In the genomic region with DNA sequence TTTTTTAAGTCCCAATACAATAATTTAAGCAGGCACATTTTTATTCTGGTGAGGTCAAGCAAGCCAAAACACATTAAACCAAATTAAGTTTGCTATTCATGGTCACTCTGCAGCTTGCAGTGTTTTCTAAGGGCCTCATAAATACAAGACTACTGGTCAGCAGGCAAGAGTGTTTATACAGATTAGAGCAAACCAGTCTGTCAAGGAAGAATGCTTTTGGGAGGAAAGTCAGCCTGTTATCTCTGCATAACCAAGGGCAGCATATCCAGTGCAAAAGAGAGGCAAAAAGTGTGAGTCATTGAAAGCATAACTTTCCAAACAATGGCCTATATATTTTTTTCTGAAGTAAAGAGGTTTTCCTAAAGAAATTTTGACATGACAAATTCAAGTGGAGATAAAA, we compare ENCODE assay signal across 11 cellular contexts. TPM values are rescaled to one million over a fixed set of nuclear protein-coding genes. Genes with fewer than 3 reads are reported as not detected.
DNase-seq lines count a peak whose midpoint lies in the region; ATAC-seq and TF ChIP-seq lines count a peak whose summit lies in the region.
"Had no signal": no experiment of that assay in that cellular context is flagged by ENCODE, and none has a peak within 500 bp of the region (broad histone marks: within the 10 kb centered on the region; RNA-seq: fewer than 3 reads in every experiment).

No MANE protein-coding gene starts in this region.

- H3K27me3 ChIP-seq in testis, result no peaks in the 10 kb centered on the region

- intact Hi-C loops in testis (cut with DNase I; ENCODE audit: low total_unique reads), result no loop called here

- no peak for TF ChIP-seq CTCF in HFFc6 (IDR thresholded peaks at IDR 0.05)
- no peak for TF ChIP-seq CTCF in astrocyte of the spinal cord (IDR thresholded peaks at IDR 0.05; ENCODE audit: low read depth, low read length)
- no peak for TF ChIP-seq CTCF in testis (IDR thresholded peaks at IDR 0.05)

- H3K9me3 Mint-ChIP-seq in HFFc6, result no peaks in the 10 kb centered on the region

- no peak overlapping the region for H3K4me3 Mint-ChIP-seq in HFFc6

- ATAC-seq in GM18498 (IDR thresholded peaks at IDR 0.05; ENCODE audit: unreplicated experiment), result no peak
- ATAC-seq: sciatic nerve had no signal

- H3K36me3 ChIP-seq in testis (ENCODE audit: low read depth, missing control alignments), result no peaks in the 10 kb centered on the region

- H3K27me3 Mint-ChIP-seq in HFFc6 (ENCODE audit: insufficient read depth), result no peaks in the 10 kb centered on the region

- peaks cover 83% of the 10 kb centered on the region for H3K4me1 Mint-ChIP-seq in HFFc6 (ENCODE audit: low read depth)

- peak overlapping the region; percentile 60 for H3K27ac Mint-ChIP-seq in HFFc6

- H3K27ac ChIP-seq in testis, result peak overlapping the region; percentile 33 to 47

- in situ Hi-C loops in astrocyte of the spinal cord (cut with HindIII; ENCODE audit: low sequenced_read_pairs), result no loop called here

- H3K4me3 ChIP-seq in astrocyte of the spinal cord (ENCODE audit: low read depth, low read length) (no peak overlapping the region), testis (no peak overlapping the region)

- no peaks in the 10 kb centered on the region for H3K9me3 ChIP-seq in testis

- TF ChIP-seq POLR2A in testis (IDR thresholded peaks at IDR 0.05), result no peak

- DNase-seq in HFFc6 (peak; percentile 78), astrocyte of the spinal cord (ENCODE audit: low read depth, low spot score) (peak; percentile 73), hepatic stellate cell (ENCODE audit: low spot score) (peak; percentile 14), testis (no peak), inferior parietal cortex (ENCODE audit: extremely low spot score) (no peak)
- DNase-seq in activated CD4-positive, alpha-beta T cell treated with anti-CD3 and anti-CD28 coated beads for 4 hours, result no peak
- DNase-seq: activated T-cell treated with anti-CD3 and anti-CD28 coated beads, Interleukin-2, amount 50 U/mL, for 1 hour; Kasumi-1; stimulated activated naive CD4-positive, alpha-beta T cell treated with Interleukin-2 at 50 U/mL for 16 hours had no signal

- H3K4me1 ChIP-seq in testis, result peaks cover 45% of the 10 kb centered on the region

- no peaks in the 10 kb centered on the region for H3K36me3 Mint-ChIP-seq in HFFc6 (ENCODE audit: low read depth)

RNA-seq across cellular contexts. Expression of gene CCDC34, which starts 29.7 kb away (rescaled TPM):
- total RNA-seq in HFFc6 (2021; fragmentation: NEBNext Ultra II Directional; extraction: Animal tissue kit (Norgen Biotek cat#: 25700)), result 10 to 100 TPM in 5 of 6 experiments, 1 to 10 TPM in 1; 7.9 to 18.7 (median 13.9) TPM
- total RNA-seq in testis, result 10 to 100 TPM; 24.2 to 40.9 TPM
- polyA plus RNA-seq in testis (ENCODE audit: insufficient read depth, low read depth, low replicate concordance), result 15.2 TPM

Comparison
In these comparisons a context has a peak if more than half of its experiments do, and no peak if none do; other contexts are left out.
1. DNase-seq: peak in HFFc6 (single experiment), astrocyte of the spinal cord (single experiment) and hepatic stellate cell (single experiment); none in testis (single experiment), activated CD4-positive, alpha-beta T cell treated with anti-CD3 and anti-CD28 coated beads for 4 hours (0 of 2) and inferior parietal cortex (single experiment).